Comparison of ENCODE assay signal across 28 cellular contexts in genomic region chr13:91207261-91207660, GRCh38.
"Had no signal": no experiment of that assay in that cellular context is flagged by ENCODE, and none has a peak within 500 bp of the region (broad histone marks: within the 10 kb centered on the region; RNA-seq: fewer than 3 reads in every experiment).

No MANE protein-coding gene starts in this region.

- H3K27me3 ChIP-seq: esophagus muscularis mucosa, foreskin keratinocyte, gastroesophageal sphincter, heart left ventricle, left lung, neutrophil, right lobe of liver, stomach, thyroid gland had no signal

- H3K36me3 Mint-ChIP-seq: natural killer cell treated with Interleukin-12 subunit alpha and Interleukin-12 subunit beta and Interleukin-15 and Interleukin-18, amount 100 ng/mL, for 72 hours; type B pancreatic cell had no signal

- H3K27ac ChIP-seq: coronary artery, esophagus muscularis mucosa, foreskin keratinocyte, gastroesophageal sphincter, heart left ventricle, left lung, neutrophil, pancreas, right lobe of liver, stomach, thyroid gland had no signal

- H3K27ac Mint-ChIP-seq: mesothelial cell of epicardium; naive B cell; natural killer cell treated with Interleukin-12 subunit alpha and Interleukin-12 subunit beta and Interleukin-15 and Interleukin-18, amount 100 ng/mL, for 72 hours; type B pancreatic cell had no signal

- H3K4me1 Mint-ChIP-seq: naive B cell had no signal

- H3K27me3 Mint-ChIP-seq: naive B cell, type B pancreatic cell had no signal

- ATAC-seq: foreskin keratinocyte; gastroesophageal sphincter; heart left ventricle; left cardiac atrium; mucosa of descending colon; natural killer cell treated with Interleukin-12 subunit alpha and Interleukin-12 subunit beta and Interleukin-15 and Interleukin-18, amount 100 ng/mL, for 72 hours; pancreas; right lobe of liver had no signal

- H3K4me1 ChIP-seq: esophagus muscularis mucosa, foreskin keratinocyte, gastroesophageal sphincter, heart left ventricle, left lung, pancreas, right lobe of liver, stomach, thyroid gland had no signal

- H3K9me3 ChIP-seq: left lung, mucosa of descending colon, neutrophil, pancreas, right lobe of liver, stomach, thyroid gland had no signal

- DNase-seq: dermis blood vessel endothelial cell; effector memory CD4-positive, alpha-beta T cell; foreskin keratinocyte; heart left ventricle; hippocampal formation; left cardiac atrium; left lung; mesenchymal stem cell; mucosa of descending colon; naive B cell; pancreas; retina; right lobe of liver; small intestine; stimulated activated CD4-positive, alpha-beta T cell treated with anti-CD3 and anti-CD28 coated beads, Interleukin-12 subunit alpha, Interleukin-12 subunit beta, amount 100 ng/mL, for 4 hours; stimulated activated CD4-positive, alpha-beta T cell treated with anti-CD3 and anti-CD28 coated beads, Interleukin-1b, Interleukin-23, amount 100 ng/mL, for 48 hours; stimulated activated CD4-positive, alpha-beta T cell treated with anti-CD3 and anti-CD28 coated beads, Interleukin-4, amount 100 ng/mL, for 1 hour; stimulated activated CD8-positive, alpha-beta memory T cell treated with anti-CD3 and anti-CD28 coated beads, Interleukin-4, amount 100 ng/mL, for 48 hours; stimulated activated naive CD4-positive, alpha-beta T cell treated with Interleukin-2 at 50 U/mL for 16 hours; stomach; thyroid gland had no signal

- H3K4me3 Mint-ChIP-seq: mesothelial cell of epicardium; naive B cell; natural killer cell treated with Interleukin-12 subunit alpha and Interleukin-12 subunit beta and Interleukin-15 and Interleukin-18, amount 100 ng/mL, for 72 hours; type B pancreatic cell had no signal

- H3K36me3 ChIP-seq: esophagus muscularis mucosa, gastroesophageal sphincter, heart left ventricle, left lung, neutrophil, pancreas, right lobe of liver, stomach, thyroid gland had no signal

- H3K4me3 ChIP-seq: coronary artery, esophagus muscularis mucosa, gastroesophageal sphincter, heart left ventricle, left lung, mucosa of descending colon, pancreas, right lobe of liver, stomach, thyroid gland had no signal
